9 cellular contexts compared by ENCODE assay signal in the genomic region with DNA sequence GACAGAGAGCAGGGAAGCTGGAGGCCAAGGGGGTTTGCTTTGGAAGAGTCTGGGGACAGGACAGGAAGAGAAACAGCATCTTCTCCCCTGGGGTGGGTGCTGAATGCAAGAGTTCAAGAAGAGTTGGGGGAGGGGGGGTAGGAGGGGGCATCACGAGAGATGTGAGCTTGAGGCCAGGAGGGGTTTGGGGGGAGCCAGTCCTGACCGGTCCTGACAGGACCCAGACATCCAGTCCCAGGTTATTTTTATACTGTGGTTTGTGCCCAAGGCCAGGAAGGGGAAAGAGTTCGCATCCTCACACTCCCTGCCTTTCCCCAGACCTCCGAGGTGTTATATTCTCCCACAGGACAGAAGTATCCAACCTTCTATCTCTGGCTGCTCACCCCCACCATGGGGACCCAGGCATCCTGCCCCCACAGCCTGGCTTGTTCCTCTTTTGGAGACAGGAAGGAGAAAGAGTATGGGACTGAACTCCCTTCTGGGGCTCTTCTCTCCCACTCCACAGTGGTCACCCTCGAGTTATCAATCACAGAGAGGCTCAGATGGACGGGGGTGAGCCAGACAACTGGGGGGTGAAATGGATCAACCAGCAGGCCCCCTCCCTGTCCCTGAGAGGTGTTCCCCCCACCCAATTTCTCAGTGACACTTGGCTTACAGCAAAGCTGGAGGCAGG. TPM values are rescaled to one million over a fixed set of nuclear protein-coding genes. Genes with fewer than 3 reads are reported as not detected.
DNase-seq lines count a peak whose midpoint lies in the region; ATAC-seq, FAIRE-seq and TF ChIP-seq lines count a peak whose summit lies in the region.
"Had no signal": no experiment of that assay in that cellular context is flagged by ENCODE, and none has a peak within 500 bp of the region (broad histone marks: within the 10 kb centered on the region; RNA-seq: fewer than 3 reads in every experiment).

No MANE protein-coding gene starts in this region.

- H3K9me2 ChIP-seq in PC-9 (ENCODE audit: insufficient read depth), result no peaks in the 10 kb centered on the region

- peak overlapping the region; percentile 47; the same call in 1 of the 2 replicates for H3K27ac ChIP-seq in DND-41 (ENCODE audit: low read length)
- H3K27ac ChIP-seq in PC-9, result no peak overlapping the region
- no peak overlapping the region for H3K27ac ChIP-seq in endothelial cell of umbilical vein (ENCODE audit: insufficient read depth, low read depth, low read length)
- H3K27ac ChIP-seq in prostate gland, result peak overlapping the region; percentile 38 to 98

- H3K4me1 ChIP-seq in DND-41 (ENCODE audit: insufficient read depth, low read length) (peaks cover 34% of the 10 kb centered on the region), PC-9 (replicated peaks; ENCODE audit: insufficient read depth) (peaks cover 12% of the 10 kb centered on the region), endothelial cell of umbilical vein (ENCODE audit: control insufficient read depth, extremely low read depth, insufficient read depth, low read length) (peaks cover 29% of the 10 kb centered on the region), prostate gland (replicated peaks) (peaks cover 26% of the 10 kb centered on the region)

- dilution Hi-C loops in endothelial cell of umbilical vein (cut with MboI; ENCODE audit: extremely low pct_ligation_motif_present, low sequenced_read_pairs), result no loop called here

- H3K9me3 ChIP-seq in DND-41 (ENCODE audit: insufficient read depth, low read length, severe bottlenecking) (no peaks in the 10 kb centered on the region), PC-9 (ENCODE audit: insufficient read depth, low read depth) (no peaks in the 10 kb centered on the region), endothelial cell of umbilical vein (replicated peaks; ENCODE audit: control insufficient read depth, insufficient read depth, low read length) (no peaks in the 10 kb centered on the region), prostate gland (no peaks in the 10 kb centered on the region)

- 10% methylated on average over 6 of the region's 6 CpGs for WGBS in prostate gland

- H3K9ac ChIP-seq in DND-41 (ENCODE audit: low read depth, low read length) (peak overlapping the region; percentile 93; the same call in 1 of the 2 replicates), endothelial cell of umbilical vein (replicated peaks; ENCODE audit: extremely low read depth, insufficient read depth, low read length) (peak overlapping the region; percentile 25)

- H2AFZ ChIP-seq in DND-41 (ENCODE audit: low read depth, low read length) (no peak overlapping the region), PC-9 (no peak overlapping the region), endothelial cell of umbilical vein (ENCODE audit: low read depth, low read length) (no peak overlapping the region)

- TF ChIP-seq CTCF in DND-41 (IDR thresholded peaks at IDR 0.05; ENCODE audit: borderline replicate concordance, extremely low read depth, low read length, poor library complexity, severe bottlenecking), result no peak
- no peak for TF ChIP-seq CTCF in PC-9 (conservative IDR thresholded peaks at IDR 0.05)
- TF ChIP-seq CTCF in endothelial cell of umbilical vein (IDR thresholded peaks at IDR 0.05; ENCODE audit: extremely low read depth in 1 of 2, insufficient read depth in 1 of 2, low read depth in 1 of 2, low read length in 2 of 2), result no peak
- TF ChIP-seq CTCF in prostate gland (IDR thresholded peaks at IDR 0.05), result no peak

- no peaks in the 10 kb centered on the region for H3K9me1 ChIP-seq in endothelial cell of umbilical vein (replicated peaks; ENCODE audit: control insufficient read depth, extremely low read depth, insufficient read depth, low read length)

- H3K79me2 ChIP-seq in DND-41 (ENCODE audit: insufficient read depth, low read length) (peaks cover 45% of the 10 kb centered on the region), PC-9 (ENCODE audit: low read depth) (peaks cover 28% of the 10 kb centered on the region), endothelial cell of umbilical vein (ENCODE audit: control insufficient read depth, insufficient read depth, low read length) (peaks cover 47% of the 10 kb centered on the region)

- peaks cover 55% of the 10 kb centered on the region for H3K36me3 ChIP-seq in DND-41 (ENCODE audit: insufficient read depth, low read length)
- no peaks in the 10 kb centered on the region for H3K36me3 ChIP-seq in PC-9 (ENCODE audit: low read depth)
- peaks cover 2 to 14% of the 10 kb centered on the region in 2 experiments for H3K36me3 ChIP-seq in endothelial cell of umbilical vein (ENCODE audit: control insufficient read depth in 2 of 2, extremely low read depth in 1 of 2, insufficient read depth in 2 of 2, low read length in 2 of 2)
- H3K36me3 ChIP-seq in prostate gland, result no peaks in the 10 kb centered on the region

- H3K4me2 ChIP-seq in DND-41 (ENCODE audit: insufficient read depth, low read length) (peak overlapping the region; percentile 84), PC-9 (peak overlapping the region; percentile 61; the same call in 1 of the 2 replicates), endothelial cell of umbilical vein (ENCODE audit: insufficient read depth, low read length) (peak overlapping the region; percentile 58)

- DNase-seq in DND-41, result no peak
- DNase-seq in PC-9, result no peak
- DNase-seq in endothelial cell of umbilical vein (ENCODE audit: low read depth, low spot score), result no peak
- no peak for DNase-seq in prostate gland (ENCODE audit: low spot score)
- no peak for DNase-seq in DMS53 treated with DMSO at 0.1 percent for 48 hours (lab: John Stamatoyannopoulos, UW; ENCODE audit: unreplicated experiment)
- no peak for DNase-seq in G401 (ENCODE audit: low spot score)
- no peak for DNase-seq in NCI-H2081 treated with DMSO at 0.1 percent for 48 hours (lab: John Stamatoyannopoulos, UW)
- DNase-seq: NCI-H1105 had no signal

- no peaks in the 10 kb centered on the region for H3K27me3 ChIP-seq in DND-41 (ENCODE audit: insufficient read depth, low read length, poor library complexity)
- no peaks in the 10 kb centered on the region for H3K27me3 ChIP-seq in PC-9 (ENCODE audit: insufficient read depth, low read depth)
- H3K27me3 ChIP-seq in endothelial cell of umbilical vein (ENCODE audit: control insufficient read depth in 2 of 2, insufficient read depth in 2 of 2, low read length in 2 of 2), result no peaks in the 10 kb centered on the region
- no peaks in the 10 kb centered on the region for H3K27me3 ChIP-seq in prostate gland (replicated peaks; ENCODE audit: insufficient read depth)

- BruUV-seq in PC-9 (replicated peaks; lab: Mats Ljungman, UMichigan) (TSS peak; percentile 9), endothelial cell of umbilical vein (replicated peaks; lab: Mats Ljungman, UMichigan) (TSS peak; percentile 5)

- TF ChIP-seq POLR2A in endothelial cell of umbilical vein (IDR thresholded peaks at IDR 0.05; ENCODE audit: low read depth, low read length) (no peak), prostate gland (IDR thresholded peaks at IDR 0.05) (no peak)

- peak overlapping the region in 1 of 2 experiments; percentile 89; a peak in 2 of 4 replicates for H3K4me3 ChIP-seq in DND-41 (ENCODE audit: low read depth in 1 of 2, low read length in 2 of 2)
- H3K4me3 ChIP-seq in PC-9, result no peak overlapping the region
- peak overlapping the region in 1 of 3 experiments; percentile 91 for H3K4me3 ChIP-seq in endothelial cell of umbilical vein (replicated peaks in 1 of 3; ENCODE audit: insufficient read depth in 1 of 3, low read depth in 1 of 3, low read length in 3 of 3)
- peak overlapping the region; percentile 84 to 100 for H3K4me3 ChIP-seq in prostate gland

- in situ Hi-C loops in G401 (cut with HindIII; ENCODE audit: low sequenced_read_pairs), result no loop called here

- CTCF ChIA-PET in PC-9 (lab: Charles Lee), result interaction anchor here (0.6 kb wide), 2 partner anchors 44 to 84 kb away, joined by 3 to 9 read pairs; no protein-coding TSS in a partner anchor
- CTCF ChIA-PET in endothelial cell of umbilical vein (lab: Charles Lee), result interaction anchor here (0.9 to 7.8 kb wide), 2 partner anchors 8 to 83 kb away, joined by 4 to 70 read pairs; partner anchors contain the start of gene NYAP1

- no peak for FAIRE-seq in endothelial cell of umbilical vein (lab: Jason Lieb, UNC)

- intact Hi-C loops in PC-9 (cut with micrococcal nuclease; ENCODE audit: unreplicated experiment) (no loop called here), endothelial cell of umbilical vein (cut with micrococcal nuclease) (no loop called here), prostate gland (cut with DNase I) (loop anchor here (10.0 kb wide), 1 partner anchor 199 kb away; the partner anchor contains the start of gene GNB2)

- ATAC-seq in DND-41 (ENCODE audit: insufficient read depth, low read depth) (no peak), GM18511 (IDR thresholded peaks at IDR 0.05; ENCODE audit: unreplicated experiment) (no peak)

- H3F3A ChIP-seq in PC-9 (ENCODE audit: insufficient read depth, low read depth), result peaks cover 5% of the 10 kb centered on the region; the same call in 1 of the 2 replicates

- H4K20me1 ChIP-seq in DND-41 (ENCODE audit: insufficient read depth, low read length), result peaks cover 32% of the 10 kb centered on the region
- peaks cover 4% of the 10 kb centered on the region; the same call in 1 of the 2 replicates for H4K20me1 ChIP-seq in PC-9 (ENCODE audit: insufficient read depth)
- H4K20me1 ChIP-seq in endothelial cell of umbilical vein (replicated peaks; ENCODE audit: control insufficient read depth, extremely low read depth, insufficient read depth, low read length), result no peaks in the 10 kb centered on the region

- POLR2A ChIA-PET in PC-9 (lab: Charles Lee; ENCODE audit: unreplicated experiment), result interaction anchor here (0.5 kb wide), 1 partner anchor 156 kb away, joined by 3 read pairs; no protein-coding TSS in a partner anchor
- POLR2A ChIA-PET in endothelial cell of umbilical vein (lab: Charles Lee), result no interaction called here

RNA-seq across cellular contexts. Expression of gene TSC22D4, which starts 2.8 kb away (rescaled TPM):
- total RNA-seq in PC-9 (2021) (68.8 and 79.8 TPM in 2 replicates), endothelial cell of umbilical vein (66.3 and 84.4 TPM in 2 replicates), prostate gland (100 to 1,000 TPM in 1 of 2 donors, 10 to 100 TPM in 1; 77.6 to 152 TPM)
- 40.1 and 52.5 TPM in 2 replicates for polyA plus RNA-seq in endothelial cell of umbilical vein
- 30.4 and 41.3 TPM in 2 replicates for polyA plus RNA-seq in endothelial cell of umbilical vein (2011; cell fraction: cytosol; rRNA removed)
- 34.7 and 40.8 TPM in 2 replicates for polyA plus RNA-seq in endothelial cell of umbilical vein (2011; cell fraction: nucleus; rRNA removed)
- 37.8 and 44.8 TPM in 2 replicates for polyA plus RNA-seq in endothelial cell of umbilical vein (2012)
- 18.3 and 20.1 TPM in 2 replicates for polyA minus RNA-seq in endothelial cell of umbilical vein
- polyA minus RNA-seq in endothelial cell of umbilical vein (2011; cell fraction: cytosol; rRNA and poly(A)+ RNA removed), result 22.2 TPM
- 9.5 and 17.6 TPM in 2 replicates for polyA minus RNA-seq in endothelial cell of umbilical vein (2011; cell fraction: nucleus; rRNA and poly(A)+ RNA removed)
- total RNA-seq in G401 (2014; rRNA removed; shearing (Covaris generic)), result 80.1 and 118 TPM in 2 replicates

RNA-seq across cellular contexts. Expression of gene NYAP1, which starts 7.5 kb away (rescaled TPM):
- 1.3 and 1.9 TPM in 2 replicates for total RNA-seq in PC-9 (2021)
- total RNA-seq in endothelial cell of umbilical vein, result 2.0 and 2.8 TPM in 2 replicates
- polyA plus RNA-seq in endothelial cell of umbilical vein, result 0.37 and 0.46 TPM in 2 replicates
- polyA plus RNA-seq in endothelial cell of umbilical vein (2011; cell fraction: cytosol; rRNA removed), result 0.34 and 0.76 TPM in 2 replicates
- polyA plus RNA-seq in endothelial cell of umbilical vein (2011; cell fraction: nucleus; rRNA removed), result 1.0 and 1.1 TPM in 2 replicates
- polyA plus RNA-seq in endothelial cell of umbilical vein (2012), result 1.2 and 3.3 TPM in 2 replicates
- 0.27 and 0.38 TPM in 2 replicates for polyA minus RNA-seq in endothelial cell of umbilical vein
- polyA minus RNA-seq in endothelial cell of umbilical vein (2011; cell fraction: cytosol; rRNA and poly(A)+ RNA removed), result not detected
- polyA minus RNA-seq in endothelial cell of umbilical vein (2011; cell fraction: nucleus; rRNA and poly(A)+ RNA removed), result 0.34 TPM in 1 of 2 replicates, not detected in the other
- 10 to 100 TPM in 1 of 2 donors, under 1 TPM in 1; 0.73 to 16.9 TPM for total RNA-seq in prostate gland
- 17.3 and 23.0 TPM in 2 replicates for total RNA-seq in G401 (2014; rRNA removed; shearing (Covaris generic))

RNA-seq across cellular contexts. Expression of gene SPACDR, which starts 12.2 kb away (rescaled TPM):
- total RNA-seq in PC-9 (2021), result 1.4 and 4.2 TPM in 2 replicates
- total RNA-seq in endothelial cell of umbilical vein, result 1.5 and 4.1 TPM in 2 replicates
- polyA plus RNA-seq in endothelial cell of umbilical vein, result 1.6 and 1.9 TPM in 2 replicates
- polyA plus RNA-seq in endothelial cell of umbilical vein (2011; cell fraction: cytosol; rRNA removed), result 1.4 and 1.9 TPM in 2 replicates
- polyA plus RNA-seq in endothelial cell of umbilical vein (2011; cell fraction: nucleus; rRNA removed), result 4.6 and 5.6 TPM in 2 replicates
- polyA plus RNA-seq in endothelial cell of umbilical vein (2012), result 3.3 and 3.9 TPM in 2 replicates
- 0.76 and 2.3 TPM in 2 replicates for polyA minus RNA-seq in endothelial cell of umbilical vein
- polyA minus RNA-seq in endothelial cell of umbilical vein (2011; cell fraction: cytosol; rRNA and poly(A)+ RNA removed), result 1.0 TPM
- polyA minus RNA-seq in endothelial cell of umbilical vein (2011; cell fraction: nucleus; rRNA and poly(A)+ RNA removed), result not detected in 2 replicates
- total RNA-seq in prostate gland, result 10 to 100 TPM in 1 of 2 donors, not detected in 1; 11.9 TPM
- total RNA-seq in G401 (2014; rRNA removed; shearing (Covaris generic)), result not detected in 2 replicates

RNA-seq across cellular contexts. Expression of gene PPP1R35, which starts 39.9 kb away (rescaled TPM):
- 49.1 and 67.6 TPM in 2 replicates for total RNA-seq in PC-9 (2021)
- 42.4 and 46.1 TPM in 2 replicates for total RNA-seq in endothelial cell of umbilical vein
- 37.7 and 47.9 TPM in 2 replicates for polyA plus RNA-seq in endothelial cell of umbilical vein
- polyA plus RNA-seq in endothelial cell of umbilical vein (2011; cell fraction: cytosol; rRNA removed), result 25.7 and 37.0 TPM in 2 replicates
- 49.8 and 50.0 TPM in 2 replicates for polyA plus RNA-seq in endothelial cell of umbilical vein (2011; cell fraction: nucleus; rRNA removed)
- polyA plus RNA-seq in endothelial cell of umbilical vein (2012), result 19.9 and 29.5 TPM in 2 replicates
- polyA minus RNA-seq in endothelial cell of umbilical vein, result 4.9 and 11.9 TPM in 2 replicates
- 33.5 TPM for polyA minus RNA-seq in endothelial cell of umbilical vein (2011; cell fraction: cytosol; rRNA and poly(A)+ RNA removed)
- 7.4 and 13.6 TPM in 2 replicates for polyA minus RNA-seq in endothelial cell of umbilical vein (2011; cell fraction: nucleus; rRNA and poly(A)+ RNA removed)
- total RNA-seq in prostate gland, result 10 to 100 TPM; 44.1 to 60.5 TPM
- total RNA-seq in G401 (2014; rRNA removed; shearing (Covaris generic)), result 56.1 and 59.4 TPM in 2 replicates

RNA-seq across cellular contexts. Expression of gene MEPCE, which starts 46.6 kb away (rescaled TPM):
- total RNA-seq in PC-9 (2021) (62.6 and 70.3 TPM in 2 replicates), endothelial cell of umbilical vein (37.1 and 45.8 TPM in 2 replicates), prostate gland (10 to 100 TPM; 24.2 to 62.8 TPM)
- 23.3 and 24.3 TPM in 2 replicates for polyA plus RNA-seq in endothelial cell of umbilical vein
- 19.6 and 21.4 TPM in 2 replicates for polyA plus RNA-seq in endothelial cell of umbilical vein (2011; cell fraction: cytosol; rRNA removed)
- 31.3 and 32.3 TPM in 2 replicates for polyA plus RNA-seq in endothelial cell of umbilical vein (2011; cell fraction: nucleus; rRNA removed)
- 23.6 and 26.8 TPM in 2 replicates for polyA plus RNA-seq in endothelial cell of umbilical vein (2012)
- 35.8 and 41.5 TPM in 2 replicates for polyA minus RNA-seq in endothelial cell of umbilical vein
- 39.5 TPM for polyA minus RNA-seq in endothelial cell of umbilical vein (2011; cell fraction: cytosol; rRNA and poly(A)+ RNA removed)
- polyA minus RNA-seq in endothelial cell of umbilical vein (2011; cell fraction: nucleus; rRNA and poly(A)+ RNA removed), result 20.8 and 30.8 TPM in 2 replicates
- 42.5 and 57.7 TPM in 2 replicates for total RNA-seq in G401 (2014; rRNA removed; shearing (Covaris generic))

Comparison
In these comparisons a context has a peak if more than half of its experiments do, and no peak if none do; other contexts are left out.
1. H3K27ac ChIP-seq: peak in DND-41 (single experiment) and prostate gland (2 of 2); none in PC-9 (single experiment) and endothelial cell of umbilical vein (single experiment).
2. Peak in every context shown above with its lines, with median percentiles within 50 percentile points of each other: H3K4me2 ChIP-seq.